In the genomic region with DNA sequence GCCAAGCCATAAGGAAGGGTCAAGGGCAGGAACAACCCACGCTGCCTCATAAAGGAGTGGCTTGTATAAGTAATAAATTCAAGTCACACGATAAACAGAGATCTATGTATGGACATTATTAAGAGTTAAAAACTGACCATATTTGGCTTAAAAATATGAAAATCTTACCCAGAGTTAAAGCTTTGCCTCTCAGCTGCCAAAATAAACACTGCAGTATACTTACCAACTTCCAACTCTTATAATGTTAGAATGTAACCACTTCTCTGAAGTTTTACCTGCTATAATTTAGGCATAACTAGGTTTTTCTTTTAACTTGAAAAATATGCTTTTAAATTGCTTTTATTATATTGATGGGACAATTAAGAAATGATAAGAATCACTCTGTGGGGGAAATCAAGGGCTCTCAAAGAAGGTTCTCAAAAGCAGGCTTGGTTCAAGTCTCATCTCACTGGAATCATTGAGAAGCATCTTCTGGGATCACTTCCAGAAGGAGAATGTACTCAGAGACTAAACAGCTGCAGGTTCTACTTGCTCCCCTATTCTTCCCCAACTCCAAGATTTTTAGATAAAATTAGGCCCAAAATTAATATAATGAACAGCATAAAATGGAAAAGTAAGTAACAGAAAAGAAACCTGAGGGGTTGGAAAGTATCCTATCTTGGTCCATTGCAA, we compare ENCODE assay signal across 23 cellular contexts. TPM values are rescaled to one million over a fixed set of nuclear protein-coding genes. Genes with fewer than 3 reads are reported as not detected.
DNase-seq lines count a peak whose midpoint lies in the region; ATAC-seq, FAIRE-seq and TF ChIP-seq lines count a peak whose summit lies in the region.
"Had no signal": no experiment of that assay in that cellular context is flagged by ENCODE, and none has a peak within 500 bp of the region (broad histone marks: within the 10 kb centered on the region; RNA-seq: fewer than 3 reads in every experiment).

No MANE protein-coding gene starts in this region.

- H3K4ac ChIP-seq in IMR-90 (ENCODE audit: low read depth, low read length) = peak overlapping the region; percentile 57
- H3K4ac ChIP-seq in H1 (replicated peaks; ENCODE audit: insufficient read length, low read depth, low read length) = no peak overlapping the region

- H3K79me1 ChIP-seq in IMR-90 (ENCODE audit: low read depth in 1 of 2, low read length in 2 of 2) (no peaks in the 10 kb centered on the region), H1 (ENCODE audit: low read depth, low read length) (no peaks in the 10 kb centered on the region)

- peak overlapping the region; percentile 70; the same call in 1 of the 2 replicates for H3K18ac ChIP-seq in IMR-90 (ENCODE audit: low read depth, low read length)
- no peak overlapping the region for H3K18ac ChIP-seq in H1 (ENCODE audit: extremely low read depth, low read length)

- intact Hi-C loops in A673 (cut with micrococcal nuclease; ENCODE audit: unreplicated experiment) = no loop called here
- intact Hi-C loops in IMR-90 (cut with micrococcal nuclease) = no loop called here
- intact Hi-C loops in body of pancreas (cut with DNase I) = no loop called here

- FAIRE-seq in H1 (lab: Jason Lieb, UNC) = no peak
- FAIRE-seq: GM12878, GM19239, HTR-8/SVneo had no signal

- H4K20me1 ChIP-seq in IMR-90 (ENCODE audit: insufficient read depth, low read length) = no peaks in the 10 kb centered on the region
- no peaks in the 10 kb centered on the region for H4K20me1 ChIP-seq in SK-N-SH (ENCODE audit: insufficient read depth)
- no peaks in the 10 kb centered on the region for H4K20me1 ChIP-seq in H1 (replicated peaks in 1 of 2; ENCODE audit: control insufficient read depth in 1 of 2, insufficient read depth in 2 of 2, low read length in 2 of 2)
- H4K20me1 ChIP-seq: BLaER1 had no signal

- TF ChIP-seq RAD21 in IMR-90 (IDR thresholded peaks at IDR 0.05; ENCODE audit: low read length) = no peak
- TF ChIP-seq RAD21 in SK-N-SH (IDR thresholded peaks at IDR 0.05; ENCODE audit: low read length) = no peak
- TF ChIP-seq RAD21 in H1 (IDR thresholded peaks at IDR 0.05 in 1 of 2, conservative IDR thresholded peaks at IDR 0.05 in 1 of 2; ENCODE audit: low read depth in 2 of 2, low read length in 2 of 2) = no peak

- TF ChIP-seq POLR2A in IMR-90 (IDR thresholded peaks at IDR 0.05; ENCODE audit: low read depth, low read length) = no peak
- TF ChIP-seq POLR2A in H1 (IDR thresholded peaks at IDR 0.05; ENCODE audit: control extremely low read depth in 1 of 2, low read depth in 2 of 2, low read length in 2 of 2) = no peak
- no peak for TF ChIP-seq POLR2A in body of pancreas (IDR thresholded peaks at IDR 0.05)

- H3K4me2 ChIP-seq in IMR-90 (ENCODE audit: low read depth, low read length) (no peak overlapping the region), SK-N-SH (peak overlapping the region; percentile 20), H1 (ENCODE audit: insufficient read depth in 1 of 2, low read depth in 2 of 2, low read length in 2 of 2) (no peak overlapping the region)
- H3K4me2 ChIP-seq: BLaER1, GM23338 had no signal

- H4K5ac ChIP-seq in IMR-90 (ENCODE audit: low read depth, low read length) (peak overlapping the region; percentile 38; the same call in 1 of the 2 replicates), H1 (ENCODE audit: insufficient read length, low read depth, low read length) (no peak overlapping the region)

- H2AFZ ChIP-seq in IMR-90 (replicated peaks; ENCODE audit: low read length, poor library complexity) (no peak overlapping the region), SK-N-SH (ENCODE audit: low read depth) (no peak overlapping the region), H1 (ENCODE audit: low read length) (0 out of 2 replicates have a peak overlapping the region, but pooled peaks have one; percentile 14)
- H2AFZ ChIP-seq: GM23338 had no signal

- CTCF ChIA-PET in A673 (lab: Charles Lee) = no interaction called here
- CTCF ChIA-PET in IMR-90 (lab: Yijun Ruan, JAX) = no interaction called here
- CTCF ChIA-PET in SK-N-SH (lab: Yijun Ruan, JAX) = no interaction called here
- CTCF ChIA-PET in H1 (lab: Charles Lee; ENCODE audit: partially characterized antibody) = interaction anchor here (1.1 kb wide), 1 partner anchor 13 kb away, joined by 5 read pairs; no protein-coding TSS in a partner anchor

- POLR2A ChIA-PET in A673 (lab: Charles Lee; ENCODE audit: low non-redundant PET) = no interaction called here
- POLR2A ChIA-PET in IMR-90 (lab: Charles Lee; ENCODE audit: unreplicated experiment) = no interaction called here
- POLR2A ChIA-PET in SK-N-SH (lab: Yijun Ruan, JAX) = interaction anchor here (0.6 kb wide), 1 partner anchor 19 kb away, joined by 3 read pairs; no protein-coding TSS in a partner anchor
- POLR2A ChIA-PET in H1 (lab: Charles Lee; ENCODE audit: partially characterized antibody) = no interaction called here

- TF ChIP-seq EP300 in SK-N-SH (IDR thresholded peaks at IDR 0.05; ENCODE audit: borderline replicate concordance in 1 of 2, low read depth in 1 of 2, low read length in 1 of 2) = no peak; a peak in 1 of 4 replicates
- no peak for TF ChIP-seq EP300 in H1 (IDR thresholded peaks at IDR 0.05; ENCODE audit: borderline replicate concordance in 1 of 2, low read depth in 2 of 2, low read length in 2 of 2)

- BruUV-seq in A673 (replicated peaks; lab: Mats Ljungman, UMichigan) = no TSS peak
- BruUV-seq in IMR-90 (replicated peaks; lab: Mats Ljungman, UMichigan) = no TSS peak

- H2BK5ac ChIP-seq in IMR-90 (ENCODE audit: low read depth, low read length, poor library complexity, severe bottlenecking) (peak overlapping the region; percentile 26), H1 (ENCODE audit: low read depth, low read length) (no peak overlapping the region)

- in situ Hi-C loops in IMR-90 (cut with MboI; ENCODE audit: low sequenced_read_pairs) = no loop called here

- no CpG with 5 or more reads among the region's 2 CpGs for WGBS in IMR-90 (ENCODE audit: extremely low coverage in 2 of 2, insufficient read length in 1 of 2), 2 experiments
- WGBS in SK-N-SH (ENCODE audit: low lambda C conversion rate) = 22% methylated on average over 2 of the region's 2 CpGs
- WGBS in H1 (ENCODE audit: extremely low coverage in 1 of 2, insufficient coverage in 1 of 2, insufficient read length in 1 of 2, insufficient replicate concordance in 2 of 2, low coverage in 1 of 2, low lambda C conversion rate in 2 of 2, missing lambda C conversion rate in 1 of 2), 2 experiments = 91% methylated on average over 2 of the region's 2 CpGs; no CpG with 5 or more reads in 1 of the 2 experiments
- WGBS in body of pancreas, 2 donors = 71 to 84% methylated on average over 2 of the region's 2 CpGs

- H2BK20ac ChIP-seq in IMR-90 (ENCODE audit: low read depth, low read length) (0 out of 2 replicates have a peak overlapping the region, but pooled peaks have one; percentile 42), H1 (ENCODE audit: low read length) (no peak overlapping the region)

- H4K91ac ChIP-seq in IMR-90 (ENCODE audit: insufficient read depth, low read depth, low read length) (peak overlapping the region; percentile 57; the same call in 1 of the 2 replicates), H1 (replicated peaks; ENCODE audit: insufficient read length, low read length) (no peak overlapping the region)

- H3K27me3 ChIP-seq in A673 (replicated peaks; ENCODE audit: insufficient read depth, low read depth, low read length, poor library complexity) (no peaks in the 10 kb centered on the region), IMR-90 (ENCODE audit: control insufficient read depth, insufficient read depth, low read length) (no peaks in the 10 kb centered on the region), SK-N-SH (ENCODE audit: insufficient read depth) (no peaks in the 10 kb centered on the region), H1 (replicated peaks in 1 of 4; ENCODE audit: control insufficient read depth in 3 of 4, extremely low read depth in 1 of 4, insufficient read depth in 3 of 4, low read length in 3 of 4) (no peaks in the 10 kb centered on the region), body of pancreas (no peaks in the 10 kb centered on the region)
- H3K27me3 ChIP-seq: BLaER1 had no signal

- peaks cover 13% of the 10 kb centered on the region for H3K4me1 ChIP-seq in A673 (ENCODE audit: insufficient read depth, low read length, poor library complexity, severe bottlenecking)
- H3K4me1 ChIP-seq in IMR-90 (ENCODE audit: control insufficient read depth, insufficient read depth, low read length) = peaks cover 2% of the 10 kb centered on the region; the same call in 1 of the 2 replicates
- peaks cover 4 to 5% of the 10 kb centered on the region in 2 experiments; a peak in 3 of 4 replicates for H3K4me1 ChIP-seq in SK-N-SH (ENCODE audit: control insufficient read depth in 1 of 2, insufficient read depth in 2 of 2, low read depth in 1 of 2, low read length in 1 of 2)
- H3K4me1 ChIP-seq in H1 (replicated peaks in 1 of 4; ENCODE audit: control insufficient read depth in 3 of 4, insufficient read depth in 4 of 4, low read length in 3 of 4) = no peaks in the 10 kb centered on the region
- H3K4me1 ChIP-seq in body of pancreas = no peaks in the 10 kb centered on the region
- H3K4me1 ChIP-seq: BLaER1 had no signal

- H3K9me1 ChIP-seq in IMR-90 (ENCODE audit: insufficient read depth, low read length) = no peaks in the 10 kb centered on the region

- H3K79me2 ChIP-seq in SK-N-SH (ENCODE audit: insufficient read depth) = no peaks in the 10 kb centered on the region
- H3K79me2 ChIP-seq in H1 (ENCODE audit: control insufficient read depth in 1 of 2, insufficient read depth in 2 of 2, low read length in 2 of 2) = no peaks in the 10 kb centered on the region

- H3K14ac ChIP-seq in IMR-90 (replicated peaks; ENCODE audit: low read depth, low read length) (peak overlapping the region; percentile 65), H1 (ENCODE audit: insufficient read length) (no peak overlapping the region)

- H3K9me2 ChIP-seq in SK-N-SH = no peaks in the 10 kb centered on the region

- no peaks in the 10 kb centered on the region for H3K23me2 ChIP-seq in H1 (ENCODE audit: low read depth, low read length)

- H2BK15ac ChIP-seq in IMR-90 (ENCODE audit: low read depth, low read length) (peak overlapping the region; percentile 78; the same call in 2 of the 3 replicates), H1 (ENCODE audit: low read length) (no peak overlapping the region)

- H2BK12ac ChIP-seq in H1 (ENCODE audit: low read depth, low read length) = no peak overlapping the region

- DNase-seq in A673 (ENCODE audit: low spot score) (no peak), IMR-90 (peak; percentile 43), SK-N-SH (no peak), H1 (ENCODE audit: low read depth in 1 of 2, low spot score in 2 of 2) (no peak), globus pallidus (ENCODE audit: low spot score) (no peak), NCI-H1092 (lab: John Stamatoyannopoulos, UW) (no peak), body of pancreas (no peak)
- DNase-seq: Calu3; CD8-positive, alpha-beta T cell; DMS79 treated with DMSO at 0.1 percent for 48 hours; EL; H7; HFFc6; KBM-7 had no signal

- ATAC-seq in IMR-90 (ENCODE audit: low read depth) = peak; percentile 49
- ATAC-seq in GM18858 (IDR thresholded peaks at IDR 0.05; ENCODE audit: unreplicated experiment) = no peak
- ATAC-seq in body of pancreas = no peak
- ATAC-seq: CD8-positive, alpha-beta T cell; GM12878; GM23338; HCT116 had no signal

- H3K23ac ChIP-seq in IMR-90 (ENCODE audit: low read depth, low read length) (no peak overlapping the region), H1 (ENCODE audit: insufficient read length) (no peak overlapping the region)

- H2AK9ac ChIP-seq in IMR-90 (replicated peaks; ENCODE audit: low read depth, low read length, poor library complexity) = peak overlapping the region; percentile 25

- peak overlapping the region; percentile 5 to 56; a peak in 1 of 4 replicates for H4K8ac ChIP-seq in IMR-90 (ENCODE audit: low read depth in 2 of 2, low read length in 2 of 2)
- H4K8ac ChIP-seq in H1 (ENCODE audit: extremely low read depth, insufficient read depth, low read length) = no peak overlapping the region

- H2AK5ac ChIP-seq in IMR-90 (ENCODE audit: low read depth, low read length) = peak overlapping the region; percentile 90
- 0 out of 2 replicates have a peak overlapping the region, but pooled peaks have one; percentile 75 for H2AK5ac ChIP-seq in H1 (ENCODE audit: low read depth, low read length)

- H3K9ac ChIP-seq in IMR-90 (ENCODE audit: low read depth, low read length) (no peak overlapping the region), SK-N-SH (no peak overlapping the region), H1 (replicated peaks in 1 of 4; ENCODE audit: extremely low read depth in 1 of 4, low read depth in 3 of 4, low read length in 3 of 4) (no peak overlapping the region)
- H3K9ac ChIP-seq: BLaER1 had no signal

- no peak for TF ChIP-seq CTCF in A673 (conservative IDR thresholded peaks at IDR 0.05; ENCODE audit: low read depth, low read length)
- no peak for TF ChIP-seq CTCF in IMR-90 (conservative IDR thresholded peaks at IDR 0.05; ENCODE audit: low read depth, low read length)
- no peak for TF ChIP-seq CTCF in SK-N-SH (IDR thresholded peaks at IDR 0.05)
- no peak for TF ChIP-seq CTCF in H1 (IDR thresholded peaks at IDR 0.05; ENCODE audit: control extremely low read depth in 1 of 3, insufficient read depth in 1 of 3, low read depth in 1 of 3, low read length in 3 of 3)
- no peak for TF ChIP-seq CTCF in body of pancreas (IDR thresholded peaks at IDR 0.05)

- dilution Hi-C loops in IMR-90 (cut with HindIII; ENCODE audit: low sequenced_read_pairs, unreplicated experiment) = no loop called here

- H3F3A ChIP-seq in SK-N-SH (replicated peaks; ENCODE audit: insufficient read depth) = peaks cover 24% of the 10 kb centered on the region

- H3K36me3 ChIP-seq in A673 (ENCODE audit: insufficient read depth, low read length, poor library complexity, severe bottlenecking) (no peaks in the 10 kb centered on the region), IMR-90 (ENCODE audit: control insufficient read depth, insufficient read depth, low read length) (no peaks in the 10 kb centered on the region), SK-N-SH (replicated peaks in 1 of 2; ENCODE audit: control insufficient read depth in 1 of 2, insufficient read depth in 2 of 2, low read length in 1 of 2) (no peaks in the 10 kb centered on the region), H1 (ENCODE audit: control insufficient read depth in 2 of 4, insufficient read depth in 4 of 4, low read length in 3 of 4) (no peaks in the 10 kb centered on the region), body of pancreas (replicated peaks in 1 of 2; ENCODE audit: insufficient read depth in 1 of 2, low read depth in 2 of 2) (no peaks in the 10 kb centered on the region)
- H3K36me3 ChIP-seq: BLaER1 had no signal

- H3K27ac ChIP-seq in A673 (ENCODE audit: low read depth, low read length, poor library complexity, severe bottlenecking) (peak overlapping the region; percentile 40), IMR-90 (ENCODE audit: insufficient read depth, low read length) (no peak overlapping the region), SK-N-SH (ENCODE audit: low read depth in 2 of 2, low read length in 1 of 2) (peak overlapping the region; percentile 49 to 74; a peak in 3 of 4 replicates), H1 (ENCODE audit: low read depth, low read length) (no peak overlapping the region), body of pancreas (no peak overlapping the region)
- H3K27ac ChIP-seq: BLaER1 had no signal

- H3K56ac ChIP-seq in IMR-90 (ENCODE audit: extremely low read depth, insufficient read depth, low read length) (no peak overlapping the region), H1 (replicated peaks; ENCODE audit: insufficient read length, low read depth, low read length) (no peak overlapping the region)

- H2BK120ac ChIP-seq in IMR-90 (ENCODE audit: low read depth, low read length) (peak overlapping the region; percentile 49; the same call in 1 of the 2 replicates), H1 (replicated peaks; ENCODE audit: low read depth, low read length) (no peak overlapping the region)

- H3K4me3 ChIP-seq in A673 (ENCODE audit: low read depth, low read length, poor library complexity, severe bottlenecking) (no peak overlapping the region), IMR-90 (ENCODE audit: insufficient read depth, low read depth, low read length) (no peak overlapping the region), SK-N-SH (ENCODE audit: low read depth in 2 of 2, low read length in 1 of 2) (no peak overlapping the region), H1 (ENCODE audit: extremely low read depth in 1 of 4, insufficient read depth in 2 of 4, low read depth in 3 of 4, low read length in 4 of 4) (no peak overlapping the region), body of pancreas (no peak overlapping the region)
- H3K4me3 ChIP-seq: BLaER1, GM12878, GM23338 had no signal

- no peaks in the 10 kb centered on the region for H3K9me3 ChIP-seq in A673 (ENCODE audit: low read depth, low read length, poor library complexity, severe bottlenecking)
- no peaks in the 10 kb centered on the region for H3K9me3 ChIP-seq in IMR-90 (ENCODE audit: control insufficient read depth, insufficient read depth, low read length)
- no peaks in the 10 kb centered on the region for H3K9me3 ChIP-seq in SK-N-SH
- H3K9me3 ChIP-seq in H1 (ENCODE audit: insufficient read depth in 2 of 2, low read depth in 1 of 2, low read length in 1 of 2) = no peaks in the 10 kb centered on the region
- H3K9me3 ChIP-seq in body of pancreas = no peaks in the 10 kb centered on the region
- H3K9me3 ChIP-seq: BLaER1 had no signal

RNA-seq across cellular contexts. Expression of gene CAV2, which starts 16.1 kb away (rescaled TPM):
- total RNA-seq in A673 (2021) = 265 and 286 TPM in 2 replicates
- total RNA-seq in IMR-90 (2012; rRNA removed) = 199 and 217 TPM in 2 replicates
- polyA plus RNA-seq in IMR-90 (2012; rRNA removed) = 217 and 265 TPM in 2 replicates
- 110 and 169 TPM in 2 replicates for polyA plus RNA-seq in IMR-90 (2012; cell fraction: cytosol; rRNA removed)
- 42.8 and 115 TPM in 2 replicates for polyA plus RNA-seq in IMR-90 (2012; cell fraction: nucleus; rRNA removed; ENCODE audit: low replicate concordance)
- polyA plus RNA-seq in SK-N-SH (2012; rRNA removed) = 182 and 265 TPM in 2 replicates
- 265 and 285 TPM in 2 replicates for polyA plus RNA-seq in SK-N-SH (2012; cell fraction: cytosol; rRNA removed)
- 58.7 and 83.4 TPM in 2 replicates for polyA plus RNA-seq in SK-N-SH (2012; cell fraction: nucleus; rRNA removed)
- total RNA-seq in H1 (2021; fragmentation: NEBNext Ultra II Directional; extraction: Animal tissue kit (Norgen Biotek cat#: 25700)) = 4.7 and 6.4 TPM in 2 replicates
- polyA plus RNA-seq in H1 (2011; rRNA removed) = 1.8 and 2.8 TPM in 2 replicates
- polyA plus RNA-seq in H1 (2011; cell fraction: cytosol; rRNA removed) = 2.5 TPM
- 4.6 TPM for polyA plus RNA-seq in H1 (2011; cell fraction: nucleus; rRNA removed)
- 0.96 to 1.5 TPM (median 1.3 TPM) in 4 replicates for polyA plus RNA-seq in H1 (2012, experiment 1 of 2)
- 0.34 TPM for polyA plus RNA-seq in H1 (2012, experiment 2 of 2)
- 5.3 TPM for polyA plus RNA-seq in H1 (2013, experiment 1 of 2)
- 5.1 TPM for polyA plus RNA-seq in H1 (2013, experiment 2 of 2)
- polyA minus RNA-seq in H1 (2011; rRNA and poly(A)+ RNA removed) = 2.7 and 4.1 TPM in 2 replicates
- 2.3 TPM for polyA minus RNA-seq in H1 (2011; cell fraction: cytosol; rRNA and poly(A)+ RNA removed)
- polyA minus RNA-seq in H1 (2011; cell fraction: nucleus; rRNA and poly(A)+ RNA removed) = 5.5 TPM
- 10 to 100 TPM; 47.0 to 51.1 TPM for total RNA-seq in body of pancreas
- total RNA-seq: CD8-positive, alpha-beta T cell; G401 had no signal
- polyA plus RNA-seq: IgD-negative memory B cell had no signal

RNA-seq across cellular contexts. Expression of gene CAV1, which starts 41.4 kb away (rescaled TPM):
- 1,757 and 2,074 TPM in 2 replicates for total RNA-seq in A673 (2021)
- 1,496 and 1,592 TPM in 2 replicates for total RNA-seq in IMR-90 (2012; rRNA removed)
- polyA plus RNA-seq in IMR-90 (2012; rRNA removed) = 1,549 and 1,808 TPM in 2 replicates
- 1,102 and 4,328 TPM in 2 replicates for polyA plus RNA-seq in IMR-90 (2012; cell fraction: cytosol; rRNA removed)
- 319 and 633 TPM in 2 replicates for polyA plus RNA-seq in IMR-90 (2012; cell fraction: nucleus; rRNA removed; ENCODE audit: low replicate concordance)
- 968 and 1,061 TPM in 2 replicates for polyA plus RNA-seq in SK-N-SH (2012; rRNA removed)
- polyA plus RNA-seq in SK-N-SH (2012; cell fraction: cytosol; rRNA removed) = 882 and 1,015 TPM in 2 replicates
- polyA plus RNA-seq in SK-N-SH (2012; cell fraction: nucleus; rRNA removed) = 515 and 554 TPM in 2 replicates
- 21.8 and 22.8 TPM in 2 replicates for total RNA-seq in H1 (2021; fragmentation: NEBNext Ultra II Directional; extraction: Animal tissue kit (Norgen Biotek cat#: 25700))
- polyA plus RNA-seq in H1 (2011; rRNA removed) = 16.3 and 19.2 TPM in 2 replicates
- polyA plus RNA-seq in H1 (2011; cell fraction: cytosol; rRNA removed) = 13.6 TPM
- polyA plus RNA-seq in H1 (2011; cell fraction: nucleus; rRNA removed) = 11.5 TPM
- 6.4 to 9.2 TPM (median 7.0 TPM) in 4 replicates for polyA plus RNA-seq in H1 (2012, experiment 1 of 2)
- 2.5 TPM for polyA plus RNA-seq in H1 (2012, experiment 2 of 2)
- polyA plus RNA-seq in H1 (2013, experiment 1 of 2) = 31.4 TPM
- polyA plus RNA-seq in H1 (2013, experiment 2 of 2) = 38.8 TPM
- polyA minus RNA-seq in H1 (2011; rRNA and poly(A)+ RNA removed) = 22.0 and 22.1 TPM in 2 replicates
- polyA minus RNA-seq in H1 (2011; cell fraction: cytosol; rRNA and poly(A)+ RNA removed) = 2.6 TPM
- 11.8 TPM for polyA minus RNA-seq in H1 (2011; cell fraction: nucleus; rRNA and poly(A)+ RNA removed)
- 10 to 100 TPM; 28.5 to 32.6 TPM for total RNA-seq in body of pancreas
- total RNA-seq: CD8-positive, alpha-beta T cell; G401 had no signal

Comparison
In these comparisons a context has a peak if more than half of its experiments do, and no peak if none do; other contexts are left out.
1. H3K27ac ChIP-seq: peak in A673 (single experiment) and SK-N-SH (2 of 2); none in IMR-90 (single experiment), H1 (single experiment) and body of pancreas (0 of 4).
2. RNA of gene CAV1, which starts 41.4 kb away (total RNA-seq): 1,757 to 2,074 TPM in A673 and 1,496 to 1,592 TPM in IMR-90; 28.5 to 32.6 TPM in body of pancreas and 21.8 to 22.8 TPM in H1; every median in the first group is over 10 times any median in the second.